9 cellular contexts compared by ENCODE assay signal in genomic region chr6:152952866-152953509, GRCh38. TPM values are rescaled to one million over a fixed set of nuclear protein-coding genes. Genes with fewer than 3 reads are reported as not detected.
DNase-seq lines count a peak whose midpoint lies in the region; ATAC-seq and TF ChIP-seq lines count a peak whose summit lies in the region.
"Had no signal": no experiment of that assay in that cellular context is flagged by ENCODE, and none has a peak within 500 bp of the region (broad histone marks: within the 10 kb centered on the region; RNA-seq: fewer than 3 reads in every experiment).

No MANE protein-coding gene starts in this region.

- H3K4me2 ChIP-seq in neural progenitor cell: no peak overlapping the region

- TF ChIP-seq CTCF in choroid plexus epithelial cell (conservative IDR thresholded peaks at IDR 0.05; ENCODE audit: low read depth, low read length) (peak; percentile 64), neural progenitor cell (IDR thresholded peaks at IDR 0.05) (peak; percentile 75)

- no peaks in the 10 kb centered on the region for H3K79me2 ChIP-seq in neural progenitor cell (ENCODE audit: low read depth)

- no peaks in the 10 kb centered on the region for H3K36me3 Mint-ChIP-seq in neural progenitor cell
- H3K36me3 Mint-ChIP-seq: activated naive CD8-positive, alpha-beta T cell treated with anti-CD3 and anti-CD28 coated beads, Interleukin-2, amount 10 ng/mL, durations not matched to agents 7 days and 5 days had no signal

- H3K27ac ChIP-seq in neural progenitor cell: no peak overlapping the region

- no peak overlapping the region for H3K9ac ChIP-seq in neural progenitor cell

- no peaks in the 10 kb centered on the region for H3K9me3 ChIP-seq in neural progenitor cell (ENCODE audit: low read depth)

- H3K4me1 Mint-ChIP-seq in neural progenitor cell: no peaks in the 10 kb centered on the region

- peaks cover 2% of the 10 kb centered on the region for H3K27me3 Mint-ChIP-seq in neural progenitor cell (ENCODE audit: insufficient read depth, low read depth)

- H3K9me3 Mint-ChIP-seq in neural progenitor cell: no peaks in the 10 kb centered on the region
- H3K9me3 Mint-ChIP-seq: activated naive CD8-positive, alpha-beta T cell treated with anti-CD3 and anti-CD28 coated beads, Interleukin-2, amount 10 ng/mL, durations not matched to agents 7 days and 5 days had no signal

- no peaks in the 10 kb centered on the region for H3K27me3 ChIP-seq in neural progenitor cell

- no peak overlapping the region for H3K4me3 Mint-ChIP-seq in neural progenitor cell
- H3K4me3 Mint-ChIP-seq: activated naive CD8-positive, alpha-beta T cell treated with anti-CD3 and anti-CD28 coated beads, Interleukin-2, amount 10 ng/mL, durations not matched to agents 7 days and 5 days had no signal

- no peaks in the 10 kb centered on the region for H3K4me1 ChIP-seq in neural progenitor cell

- no peak overlapping the region for H3K27ac Mint-ChIP-seq in neural progenitor cell
- H3K27ac Mint-ChIP-seq: activated naive CD8-positive, alpha-beta T cell treated with anti-CD3 and anti-CD28 coated beads, Interleukin-2, amount 10 ng/mL, durations not matched to agents 7 days and 5 days had no signal

- H4K20me1 ChIP-seq in neural progenitor cell (ENCODE audit: low read depth): no peaks in the 10 kb centered on the region

- H2AFZ ChIP-seq in neural progenitor cell (replicated peaks): no peak overlapping the region

- H3K36me3 ChIP-seq in neural progenitor cell: no peaks in the 10 kb centered on the region

- no peak for ATAC-seq in HG02798 (IDR thresholded peaks at IDR 0.05; ENCODE audit: poor library complexity, unreplicated experiment)

- DNase-seq in SIG-M5 treated with dmso at 0.1 percent for 504 hours (lab: John Stamatoyannopoulos, UW; ENCODE audit: unreplicated experiment) (peak; percentile 6), SIG-M5 (lab: John Stamatoyannopoulos, UW) (no peak), NCI-H1105 treated with DMSO at 0.1 percent for 48 hours (lab: John Stamatoyannopoulos, UW) (peak; percentile 44), choroid plexus epithelial cell (ENCODE audit: low read depth) (peak; percentile 79), neural progenitor cell (ENCODE audit: low spot score) (peak; percentile 37), GOT3 (lab: John Stamatoyannopoulos, UW) (no peak)
- no peak for DNase-seq in stimulated activated CD4-positive, alpha-beta T cell treated with anti-CD3 and anti-CD28 coated beads, Interleukin-4, amount 100 ng/mL, for 4 hours
- DNase-seq: activated naive CD8-positive, alpha-beta T cell treated with anti-CD3 and anti-CD28 coated beads, Interleukin-2, amount 10 ng/mL, durations not matched to agents 7 days and 5 days had no signal

- H3F3A ChIP-seq in neural progenitor cell (ENCODE audit: low read depth): no peaks in the 10 kb centered on the region

- H3K4me3 ChIP-seq in choroid plexus epithelial cell (ENCODE audit: low read depth, low read length) (no peak overlapping the region), neural progenitor cell (no peak overlapping the region)

RNA-seq across cellular contexts. Expression of gene FBXO5, which starts 29.9 kb away (rescaled TPM):
- 80.7 and 111 TPM in 2 replicates for total RNA-seq in neural progenitor cell (ENCODE audit: low replicate concordance)

RNA-seq across cellular contexts. Expression of gene MTRF1L, which starts 49.5 kb away (rescaled TPM):
- 23.1 and 29.0 TPM in 2 replicates for total RNA-seq in neural progenitor cell (ENCODE audit: low replicate concordance)

Comparison
In these comparisons a context has a peak if more than half of its experiments do, and no peak if none do; other contexts are left out.
1. DNase-seq: peak in SIG-M5 treated with dmso at 0.1 percent for 504 hours (single experiment), NCI-H1105 treated with DMSO at 0.1 percent for 48 hours (single experiment), choroid plexus epithelial cell (single experiment) and neural progenitor cell (single experiment); none in SIG-M5 (single experiment), stimulated activated CD4-positive, alpha-beta T cell treated with anti-CD3 and anti-CD28 coated beads, Interleukin-4, amount 100 ng/mL, for 4 hours (0 of 2) and GOT3 (single experiment).